In the genomic region with DNA sequence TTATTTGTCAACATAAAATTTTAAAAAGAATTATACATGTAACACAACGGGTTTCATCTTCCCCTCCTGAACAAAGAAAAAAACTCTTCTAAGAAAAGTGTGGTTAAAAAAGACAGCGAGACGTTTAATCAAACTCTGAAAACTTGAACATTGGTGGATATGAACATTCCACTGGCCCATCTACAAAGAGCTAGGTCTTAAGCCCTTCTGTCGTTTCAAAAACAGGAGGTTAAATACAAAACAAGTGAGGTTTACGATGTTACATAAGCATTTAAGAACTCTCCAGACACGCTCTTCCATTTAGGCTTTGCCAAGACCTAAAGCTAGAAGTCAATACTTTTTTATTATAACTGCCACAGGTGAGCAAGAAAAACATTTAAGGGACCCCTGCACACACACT, we compare ENCODE assay signal across 20 cellular contexts.
"Had no signal": no experiment of that assay in that cellular context is flagged by ENCODE, and none has a peak within 500 bp of the region (broad histone marks: within the 10 kb centered on the region; RNA-seq: fewer than 3 reads in every experiment).

No MANE protein-coding gene starts in this region.

- H3K9me3 Mint-ChIP-seq: dendritic cell treated with granulocyte-macrophage colony-stimulating factor and Interleukin-4, amounts not matched to agents 40 ng/mL and 50 ng/mL, for 4 days; effector memory CD8-positive, alpha-beta T cell; natural killer cell treated with Interleukin-12 subunit alpha and Interleukin-12 subunit beta and Interleukin-15 and Interleukin-18, amount 100 ng/mL, for 72 hours; neural progenitor cell; stimulated activated memory B cell treated with anti-CD40 and anti-IgM and Interleukin-4, amounts not matched to agents 10 μg/mL and 1 μg/mL and 100 μg/mL, for 72 hours; stimulated activated naive CD8-positive, alpha-beta T cell treated with anti-CD3 and anti-CD28 coated beads, Interleukin-15, Interleukin-2, amounts not matched to agents 100 ng/mL and 50 ng/mL, for 24 hours had no signal

- H3K27me3 Mint-ChIP-seq: effector memory CD8-positive, alpha-beta T cell; natural killer cell treated with Interleukin-12 subunit alpha and Interleukin-12 subunit beta and Interleukin-15 and Interleukin-18, amount 100 ng/mL, for 72 hours; progenitor cell of endocrine pancreas; stimulated activated memory B cell treated with anti-CD40 and anti-IgM and Interleukin-4, amounts not matched to agents 10 μg/mL and 1 μg/mL and 100 μg/mL, for 72 hours; stimulated activated naive CD8-positive, alpha-beta T cell treated with anti-CD3 and anti-CD28 coated beads, Interleukin-15, Interleukin-2, amounts not matched to agents 100 ng/mL and 50 ng/mL, for 24 hours had no signal

- ATAC-seq: effector memory CD8-positive, alpha-beta T cell; gastroesophageal sphincter; left lobe of liver; mucosa of descending colon; natural killer cell treated with Interleukin-12 subunit alpha and Interleukin-12 subunit beta and Interleukin-15 and Interleukin-18, amount 100 ng/mL, for 72 hours; right cardiac atrium; stimulated activated memory B cell treated with anti-CD40 and anti-IgM and Interleukin-4, amounts not matched to agents 10 μg/mL and 1 μg/mL and 100 μg/mL, for 72 hours; upper lobe of right lung had no signal

- H3K4me3 Mint-ChIP-seq: dendritic cell treated with granulocyte-macrophage colony-stimulating factor and Interleukin-4, amounts not matched to agents 40 ng/mL and 50 ng/mL, for 4 days; effector memory CD8-positive, alpha-beta T cell; natural killer cell treated with Interleukin-12 subunit alpha and Interleukin-12 subunit beta and Interleukin-15 and Interleukin-18, amount 100 ng/mL, for 72 hours; neural progenitor cell; stimulated activated memory B cell treated with anti-CD40 and anti-IgM and Interleukin-4, amounts not matched to agents 10 μg/mL and 1 μg/mL and 100 μg/mL, for 72 hours; stimulated activated naive CD8-positive, alpha-beta T cell treated with anti-CD3 and anti-CD28 coated beads, Interleukin-15, Interleukin-2, amounts not matched to agents 100 ng/mL and 50 ng/mL, for 24 hours had no signal

- H3K36me3 Mint-ChIP-seq: natural killer cell treated with Interleukin-12 subunit alpha and Interleukin-12 subunit beta and Interleukin-15 and Interleukin-18, amount 100 ng/mL, for 72 hours; neural progenitor cell; stimulated activated memory B cell treated with anti-CD40 and anti-IgM and Interleukin-4, amounts not matched to agents 10 μg/mL and 1 μg/mL and 100 μg/mL, for 72 hours had no signal

- DNase-seq: effector memory CD8-positive, alpha-beta T cell; esophagus squamous epithelium; foreskin fibroblast; glutamatergic neuron; islet precursor cell; mammary epithelial cell; mucosa of descending colon; nucleus accumbens; ovary; right cardiac atrium; stimulated activated CD4-positive, alpha-beta T cell treated with anti-CD3 and anti-CD28 coated beads, Interleukin-4, amount 100 ng/mL, for 24 hours; upper lobe of right lung had no signal

- H3K27ac Mint-ChIP-seq: dendritic cell treated with granulocyte-macrophage colony-stimulating factor and Interleukin-4, amounts not matched to agents 40 ng/mL and 50 ng/mL, for 4 days; effector memory CD8-positive, alpha-beta T cell; natural killer cell treated with Interleukin-12 subunit alpha and Interleukin-12 subunit beta and Interleukin-15 and Interleukin-18, amount 100 ng/mL, for 72 hours; neural progenitor cell; stimulated activated memory B cell treated with anti-CD40 and anti-IgM and Interleukin-4, amounts not matched to agents 10 μg/mL and 1 μg/mL and 100 μg/mL, for 72 hours; stimulated activated naive CD8-positive, alpha-beta T cell treated with anti-CD3 and anti-CD28 coated beads, Interleukin-15, Interleukin-2, amounts not matched to agents 100 ng/mL and 50 ng/mL, for 24 hours had no signal
